In genomic region chr17:40862985-40863733, GRCh38 we compare ENCODE assay signal across 1 cellular context.
A peak's percentile ranks its signal among the peaks of the same experiment; 100 is the strongest.
TF ChIP-seq lines count a peak whose summit lies in the region.

No MANE protein-coding gene starts in this region.

TF ChIP-seq in K562, 482 proteins besides CTCF, POLR2A, EP300 and RAD21:
- TF ChIP-seq KDM5B (IDR thresholded peaks at IDR 0.05; ENCODE audit: insufficient replicate concordance, low read depth, low read length): no peak
- no peak for TF ChIP-seq TAL1 (IDR thresholded peaks at IDR 0.05)
- TF ChIP-seq CTCFL (IDR thresholded peaks at IDR 0.05; ENCODE audit: borderline replicate concordance, insufficient read depth, low read depth, low read length, poor library complexity, severe bottlenecking): peak; percentile 11
TF ChIP-seq in K562: peak in this region for 1.
